9 cellular contexts compared by ENCODE assay signal in the genomic region with DNA sequence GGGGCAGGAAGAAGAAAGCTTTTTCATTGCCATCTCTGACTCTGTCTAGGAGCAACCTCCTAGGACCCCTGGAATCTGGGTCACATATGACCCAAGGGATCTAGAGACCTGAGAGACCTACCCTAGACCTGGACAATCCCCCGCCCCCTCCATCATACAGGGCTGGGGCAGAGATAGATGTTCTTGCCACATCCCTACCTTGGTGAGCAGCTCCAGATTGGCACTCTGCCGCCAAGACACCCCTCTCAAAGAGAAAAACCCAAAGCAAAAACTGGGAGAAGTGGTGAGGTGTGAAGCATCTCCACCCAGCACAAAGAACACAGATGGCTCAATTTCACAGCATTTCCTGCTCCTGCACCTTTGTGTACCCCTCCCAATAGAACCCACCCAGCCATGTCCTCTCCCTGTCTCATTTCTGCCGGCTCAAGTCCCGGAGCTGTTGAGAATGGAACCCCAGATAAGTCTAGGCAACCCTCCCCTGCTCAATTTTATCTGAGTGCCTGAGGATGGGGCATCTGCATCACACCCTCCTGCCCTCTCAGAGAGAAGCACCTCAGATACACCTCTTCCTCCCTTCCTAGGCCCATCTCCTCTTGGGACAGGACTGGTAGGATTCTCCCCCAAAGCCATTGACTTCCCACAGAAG. TPM values are rescaled to one million over a fixed set of nuclear protein-coding genes. Genes with fewer than 3 reads are reported as not detected.
DNase-seq lines count a peak whose midpoint lies in the region; TF ChIP-seq lines count a peak whose summit lies in the region.
"Had no signal": no experiment of that assay in that cellular context is flagged by ENCODE, and none has a peak within 500 bp of the region (broad histone marks: within the 10 kb centered on the region; RNA-seq: fewer than 3 reads in every experiment).

No MANE protein-coding gene starts in this region.

- H3K36me3 ChIP-seq in Peyer's patch (no peaks in the 10 kb centered on the region), esophagus muscularis mucosa (no peaks in the 10 kb centered on the region)

- no peak for TF ChIP-seq CTCF in GM12865 (IDR thresholded peaks at IDR 0.05; ENCODE audit: insufficient read depth, low read depth, low read length, missing control alignments)
- TF ChIP-seq CTCF in Peyer's patch (IDR thresholded peaks at IDR 0.05) = no peak
- TF ChIP-seq CTCF in esophagus muscularis mucosa (IDR thresholded peaks at IDR 0.05) = no peak
- no peak for TF ChIP-seq CTCF in retinal pigment epithelial cell (conservative IDR thresholded peaks at IDR 0.05; ENCODE audit: low read depth, low read length)

- peak overlapping the region; percentile 82 for H3K4me3 ChIP-seq in GM12865 (ENCODE audit: low read depth, low read length)
- peak overlapping the region; percentile 62 to 84 (median 81) for H3K4me3 ChIP-seq in Peyer's patch
- H3K4me3 ChIP-seq in esophagus muscularis mucosa = peak overlapping the region; percentile 63 to 77 (median 64)
- H3K4me3 ChIP-seq in retinal pigment epithelial cell (ENCODE audit: low read length) = peak overlapping the region; percentile 54

- H3K4me1 ChIP-seq in Peyer's patch (peaks cover 0 to 70% (median 43%) of the 10 kb centered on the region in 4 donors), esophagus muscularis mucosa (peaks cover 29 to 62% (median 56%) of the 10 kb centered on the region in 4 donors)

- DNase-seq in GM12865 (ENCODE audit: low read depth) (no peak), Peyer's patch (no peak), esophagus muscularis mucosa (ENCODE audit: extremely low spot score) (no peak), retinal pigment epithelial cell (ENCODE audit: low read depth) (no peak), NCI-H2081 treated with DMSO at 0.1 percent for 48 hours (lab: John Stamatoyannopoulos, UW) (no peak), dedifferentiated amniotic fluid mesenchymal stem cell (ENCODE audit: extremely low spot score) (no peak), midbrain (lab: John Stamatoyannopoulos, UW) (no peak)
- DNase-seq in activated CD4-positive, CD25-positive, alpha-beta regulatory T cell treated with anti-CD3 and anti-CD28 coated beads, Interleukin-2, amount 50 U/mL, for 72 hours = no peak
- DNase-seq: Karpas-422 had no signal

- H3K9me3 ChIP-seq in Peyer's patch (no peaks in the 10 kb centered on the region), esophagus muscularis mucosa (no peaks in the 10 kb centered on the region)

- intact Hi-C loops in esophagus muscularis mucosa (cut with DNase I) = no loop called here

- WGBS in esophagus muscularis mucosa = 93% methylated on average over 3 of the region's 4 CpGs

- H3K27ac ChIP-seq in Peyer's patch (peak overlapping the region; percentile 63 to 89 (median 76)), esophagus muscularis mucosa (replicated peaks in 1 of 4) (no peak overlapping the region)

- no peak for TF ChIP-seq POLR2A in Peyer's patch (IDR thresholded peaks at IDR 0.05)
- no peak for TF ChIP-seq POLR2A in esophagus muscularis mucosa (IDR thresholded peaks at IDR 0.05; ENCODE audit: low read depth)

- TF ChIP-seq EP300 in esophagus muscularis mucosa (IDR thresholded peaks at IDR 0.05) = no peak

- H3K27me3 ChIP-seq in Peyer's patch = no peaks in the 10 kb centered on the region
- peaks cover 0 to 10% (median 0%) of the 10 kb centered on the region in 4 donors for H3K27me3 ChIP-seq in esophagus muscularis mucosa

RNA-seq across cellular contexts. Expression of gene KIF21B, which starts 1.2 kb away (rescaled TPM):
- 10 to 100 TPM in 3 of 4 donors, 1 to 10 TPM in 1; 6.7 to 19.0 (median 13.3) TPM for total RNA-seq in Peyer's patch
- 1 to 10 TPM; 1.6 to 2.5 (median 1.9) TPM for total RNA-seq in esophagus muscularis mucosa

Comparison
In these comparisons a context has a peak if more than half of its experiments do, and no peak if none do; other contexts are left out.
1. H3K27ac ChIP-seq: peak in Peyer's patch (4 of 4); none in esophagus muscularis mucosa (0 of 4).
2. Peak in every context shown above with its lines, with median percentiles within 50 percentile points of each other: H3K4me3 ChIP-seq.